Comparison of ENCODE assay signal across 8 cellular contexts in genomic region chr12:70243510-70244331, GRCh38. TPM values are rescaled to one million over a fixed set of nuclear protein-coding genes. Genes with fewer than 3 reads are reported as not detected.
A peak's percentile ranks its signal among the peaks of the same experiment; 100 is the strongest.
DNase-seq lines count a peak whose midpoint lies in the region; ATAC-seq and TF ChIP-seq lines count a peak whose summit lies in the region.

No MANE protein-coding gene starts in this region.

- 0 to 1% methylated on average over 57 to 66 of the region's 69 CpGs for WGBS in ectodermal cell, 2 experiments

- DNase-seq in Ammon's horn (ENCODE audit: low spot score), result peak; percentile 83
- peak; percentile 67 for DNase-seq in NCI-H526 treated with DMSO at 0.1 percent for 48 hours (lab: John Stamatoyannopoulos, UW)
- DNase-seq in activated CD4-positive, alpha-beta memory T cell treated with anti-CD3 and anti-CD28 coated beads for 36 hours, result peak; percentile 79
- peak; percentile 76 to 83 for DNase-seq in lung microvascular endothelial cell (ENCODE audit: low read depth in 2 of 2)
- peak; percentile 30 to 61 (median 36) for DNase-seq in stimulated activated CD4-positive, alpha-beta T cell treated with anti-CD3 and anti-CD28 coated beads, TNF-alpha, amount 100 ng/mL, for 48 hours (ENCODE audit: low read depth in 3 of 3)

- no peaks in the 10 kb centered on the region for H3K27me3 Mint-ChIP-seq in activated CD4-positive, alpha-beta memory T cell treated with anti-CD3 and anti-CD28 coated beads for 36 hours

- H3K4me3 ChIP-seq in ectodermal cell (ENCODE audit: insufficient read depth, low read depth, low read length), result peak overlapping the region; percentile 88

- H3K27me3 ChIP-seq in ectodermal cell (ENCODE audit: control insufficient read depth, insufficient read depth, low read length, poor library complexity, severe bottlenecking), result no peaks in the 10 kb centered on the region

- H3K4me3 Mint-ChIP-seq in activated CD4-positive, alpha-beta memory T cell treated with anti-CD3 and anti-CD28 coated beads for 36 hours, result peak overlapping the region; percentile 99

- CTCF ChIA-PET in activated CD4-positive, alpha-beta memory T cell treated with anti-CD3 and anti-CD28 coated beads for 36 hours (lab: Charles Lee), result no interaction called here

- H3K36me3 ChIP-seq in ectodermal cell (ENCODE audit: control insufficient read depth, insufficient read depth, low read length), result peaks cover 12% of the 10 kb centered on the region

- peak; percentile 47 for ATAC-seq in HG03139 (IDR thresholded peaks at IDR 0.05; ENCODE audit: unreplicated experiment)

- in situ Hi-C loops in GM18951 (cut with MboI; ENCODE audit: low sequenced_read_pairs, unreplicated experiment), result no loop called here

- POLR2A ChIA-PET in activated CD4-positive, alpha-beta memory T cell treated with anti-CD3 and anti-CD28 coated beads for 36 hours (lab: Charles Lee), result interaction anchor here (1.5 kb wide), 1 partner anchor 31 kb away, joined by 4 read pairs; no protein-coding TSS in a partner anchor

- H3K4me1 ChIP-seq in ectodermal cell (ENCODE audit: control insufficient read depth, insufficient read depth, low read length), result peaks cover 10% of the 10 kb centered on the region

- peaks cover 47% of the 10 kb centered on the region for H3K36me3 Mint-ChIP-seq in activated CD4-positive, alpha-beta memory T cell treated with anti-CD3 and anti-CD28 coated beads for 36 hours

- peaks cover 63% of the 10 kb centered on the region for H3K4me1 Mint-ChIP-seq in activated CD4-positive, alpha-beta memory T cell treated with anti-CD3 and anti-CD28 coated beads for 36 hours (ENCODE audit: low read depth)

- TF ChIP-seq POLR2A in GM18951 (IDR thresholded peaks at IDR 0.05; ENCODE audit: extremely low read depth, insufficient read depth, insufficient read length), result peak; percentile 34

- no peaks in the 10 kb centered on the region for H3K9me3 Mint-ChIP-seq in activated CD4-positive, alpha-beta memory T cell treated with anti-CD3 and anti-CD28 coated beads for 36 hours

- peak overlapping the region; percentile 99 for H3K27ac ChIP-seq in ectodermal cell (ENCODE audit: insufficient read depth, low read depth, low read length, poor library complexity, severe bottlenecking)

- peak overlapping the region; percentile 100 for H3K27ac Mint-ChIP-seq in activated CD4-positive, alpha-beta memory T cell treated with anti-CD3 and anti-CD28 coated beads for 36 hours

- intact Hi-C loops in activated CD4-positive, alpha-beta memory T cell treated with anti-CD3 and anti-CD28 coated beads for 36 hours (cut with micrococcal nuclease), result loop anchor here (1.0 to 10.0 kb wide), 10 partner anchors 24 to 1591 kb away; partner anchors contain the start of genes CCT2, CPSF6, KCNMB4 and RAB21

- no peaks in the 10 kb centered on the region for H3K9me3 ChIP-seq in ectodermal cell (ENCODE audit: control insufficient read depth, low read length)

RNA-seq across cellular contexts. Expression of gene CNOT2, which starts 0.5 kb away (rescaled TPM):
- total RNA-seq in activated CD4-positive, alpha-beta memory T cell treated with anti-CD3 and anti-CD28 coated beads for 36 hours, result 10 to 100 TPM; 58.4 to 58.5 TPM
- 81.9 TPM for polyA plus RNA-seq in ectodermal cell (2013, experiment 1 of 4)
- 86.5 TPM for polyA plus RNA-seq in ectodermal cell (2013, experiment 2 of 4)
- polyA plus RNA-seq in ectodermal cell (2013, experiment 3 of 4), result 65.2 TPM
- polyA plus RNA-seq in ectodermal cell (2013, experiment 4 of 4), result 75.9 TPM
- total RNA-seq in lung microvascular endothelial cell, result 76.9 and 101 TPM in 2 replicates

Comparison
In these comparisons a context has a peak if more than half of its experiments do, and no peak if none do; other contexts are left out.
1. Peak in every context shown above with its lines: DNase-seq, ATAC-seq, H3K4me3 ChIP-seq and H3K27ac ChIP-seq.